In genomic region chr7:99997545-99998137, GRCh38 we compare ENCODE assay signal across 8 cellular contexts. TPM values are rescaled to one million over a fixed set of nuclear protein-coding genes. Genes with fewer than 3 reads are reported as not detected.
DNase-seq lines count a peak whose midpoint lies in the region; ATAC-seq and FAIRE-seq lines count a peak whose summit lies in the region.

No MANE protein-coding gene starts in this region.

- no peak overlapping the region for H3K18ac ChIP-seq in mesendoderm (ENCODE audit: low read length)

- peak overlapping the region; percentile 69 to 95 (median 90) for H3K27ac Mint-ChIP-seq in CD4-positive, alpha-beta memory T cell

- no peaks in the 10 kb centered on the region for H3K79me1 ChIP-seq in mesendoderm (ENCODE audit: low read length)

- H3K23ac ChIP-seq in mesendoderm (ENCODE audit: low read length) = no peak overlapping the region

- H2BK5ac ChIP-seq in mesendoderm (ENCODE audit: low read length) = no peak overlapping the region

- H3K9me3 ChIP-seq in CD4-positive, alpha-beta memory T cell (ENCODE audit: control insufficient read depth in 1 of 2, low read length in 2 of 2) = no peaks in the 10 kb centered on the region

- H3K56ac ChIP-seq in mesendoderm (ENCODE audit: low read length) = peak overlapping the region; percentile 90

- no peaks in the 10 kb centered on the region for H3K9me3 Mint-ChIP-seq in CD4-positive, alpha-beta memory T cell

- no peaks in the 10 kb centered on the region for H3K27me3 Mint-ChIP-seq in CD4-positive, alpha-beta memory T cell

- no peak for FAIRE-seq in urothelium cell line (lab: Jason Lieb, UNC)

- H4K5ac ChIP-seq in mesendoderm (ENCODE audit: low read length) = peak overlapping the region; percentile 92

- no peak overlapping the region for H2BK15ac ChIP-seq in mesendoderm (replicated peaks; ENCODE audit: low read depth)

- H3K4me1 Mint-ChIP-seq in CD4-positive, alpha-beta memory T cell = peaks cover 8 to 15% (median 12%) of the 10 kb centered on the region in 4 donors

- DNase-seq in CD4-positive, alpha-beta memory T cell = peak; percentile 72 to 78 (median 76)
- DNase-seq in activated CD4-positive, alpha-beta T cell treated with anti-CD3 and anti-CD28 coated beads, Interleukin-2, amount 50 U/mL, for 24 hours (ENCODE audit: low read depth in 1 of 2, low spot score in 1 of 2) = peak; percentile 33 to 36
- DNase-seq in dermis blood vessel endothelial cell (peak; percentile 68), mesendoderm (peak; percentile 76), urothelium cell line (ENCODE audit: low spot score) (no peak)
- peak; percentile 76 for DNase-seq in stimulated activated CD8-positive, alpha-beta memory T cell treated with anti-CD3 and anti-CD28 coated beads, Interleukin-4, amount 100 ng/mL, for 48 hours

- H2AK5ac ChIP-seq in mesendoderm (ENCODE audit: low read length) = no peak overlapping the region

- no peaks in the 10 kb centered on the region for H3K36me3 ChIP-seq in CD4-positive, alpha-beta memory T cell (ENCODE audit: insufficient read depth, low read length)
- no peaks in the 10 kb centered on the region for H3K36me3 ChIP-seq in mesendoderm (ENCODE audit: control insufficient read depth, insufficient read depth, low read length)

- peak overlapping the region; percentile 3 for H3K27ac ChIP-seq in CD4-positive, alpha-beta memory T cell (ENCODE audit: low read depth, low read length)
- H3K27ac ChIP-seq in mesendoderm (ENCODE audit: low read depth, low read length) = no peak overlapping the region

- H3K4ac ChIP-seq in mesendoderm (ENCODE audit: low read depth, low read length) = peak overlapping the region; percentile 18

- H3K4me3 Mint-ChIP-seq in CD4-positive, alpha-beta memory T cell = peak overlapping the region; percentile 58 to 80 (median 75)

- no peaks in the 10 kb centered on the region for H3K27me3 ChIP-seq in CD4-positive, alpha-beta memory T cell (ENCODE audit: insufficient read depth, low read length)
- H3K27me3 ChIP-seq in mesendoderm (ENCODE audit: insufficient read depth, low read length, poor library complexity) = no peaks in the 10 kb centered on the region

- peak overlapping the region; percentile 67 for H4K8ac ChIP-seq in mesendoderm (ENCODE audit: low read depth, low read length)

- H2BK120ac ChIP-seq in mesendoderm (ENCODE audit: low read depth, low read length) = no peak overlapping the region

- H3K79me2 ChIP-seq in mesendoderm (ENCODE audit: control insufficient read depth, insufficient read depth, low read length) = no peaks in the 10 kb centered on the region

- intact Hi-C loops in CD4-positive, alpha-beta memory T cell (cut with micrococcal nuclease) = loop anchor here (1.0 kb wide), 3 partner anchors 18 to 84 kb away; partner anchors contain the start of genes ZKSCAN1, ZNF3 and ZSCAN21

- ATAC-seq in HG03139 (IDR thresholded peaks at IDR 0.05; ENCODE audit: unreplicated experiment) (peak; percentile 65), GM19035 (IDR thresholded peaks at IDR 0.05; ENCODE audit: unreplicated experiment) (no peak)

- POLR2A ChIA-PET in CD4-positive, alpha-beta memory T cell (lab: Charles Lee; ENCODE audit: partially characterized antibody) = interaction anchor here (1.0 to 3.7 kb wide), 7 partner anchors 18 to 129 kb away, joined by 3 to 38 read pairs (median 6); partner anchors contain the start of genes MBLAC1, TRIM4, ZKSCAN1 and ZSCAN21

- H3K4me1 ChIP-seq in CD4-positive, alpha-beta memory T cell (ENCODE audit: insufficient read depth, low read length) = peaks cover 18% of the 10 kb centered on the region
- no peaks in the 10 kb centered on the region for H3K4me1 ChIP-seq in mesendoderm (ENCODE audit: control insufficient read depth, low read depth, low read length)

- no peaks in the 10 kb centered on the region for H3K36me3 Mint-ChIP-seq in CD4-positive, alpha-beta memory T cell

- H3K9ac ChIP-seq in mesendoderm (ENCODE audit: low read length) = peak overlapping the region; percentile 74

- CTCF ChIA-PET in CD4-positive, alpha-beta memory T cell (lab: Charles Lee; ENCODE audit: partially characterized antibody) = interaction anchor here (0.7 to 12.8 kb wide), 6 partner anchors 12 to 664 kb away, joined by 3 to 268 read pairs (median 3); partner anchors contain the start of gene TRIM4

- peak overlapping the region in 1 of 2 donors; percentile 43 for H3K4me3 ChIP-seq in CD4-positive, alpha-beta memory T cell (ENCODE audit: low read length in 2 of 2)
- peak overlapping the region; percentile 50 for H3K4me3 ChIP-seq in mesendoderm (ENCODE audit: low read length)

- no CpG with 5 or more reads among the region's 35 CpGs for WGBS in mesendoderm (ENCODE audit: extremely low coverage, insufficient coverage, low lambda C conversion rate)

- H3K4me2 ChIP-seq in mesendoderm (ENCODE audit: low read length) = peak overlapping the region; percentile 9

RNA-seq across cellular contexts. Expression of gene ZKSCAN1, which starts 17.8 kb away (rescaled TPM):
- 100 to 1,000 TPM in 1 of 2 experiments, 10 to 100 TPM in 1; 94.8 to 101 TPM for total RNA-seq in CD4-positive, alpha-beta memory T cell
- 10 to 100 TPM; 25.0 to 47.0 TPM for polyA plus RNA-seq in CD4-positive, alpha-beta memory T cell
- 42.6 and 50.9 TPM in 2 replicates for total RNA-seq in dermis blood vessel endothelial cell
- 5.7 TPM for polyA plus RNA-seq in mesendoderm (2013, experiment 1 of 2)
- polyA plus RNA-seq in mesendoderm (2013, experiment 2 of 2) = 7.5 TPM

RNA-seq across cellular contexts. Expression of gene AZGP1, which starts 21.8 kb away (rescaled TPM):
- total RNA-seq in CD4-positive, alpha-beta memory T cell = not detected
- not detected for polyA plus RNA-seq in CD4-positive, alpha-beta memory T cell
- not detected in 2 replicates for total RNA-seq in dermis blood vessel endothelial cell
- polyA plus RNA-seq in mesendoderm (2013, experiment 1 of 2) = 0.08 TPM
- 0.06 TPM for polyA plus RNA-seq in mesendoderm (2013, experiment 2 of 2)

RNA-seq across cellular contexts. Expression of gene ZSCAN21, which starts 51.9 kb away (rescaled TPM):
- total RNA-seq in CD4-positive, alpha-beta memory T cell = 10 to 100 TPM in 1 of 2 experiments, 1 to 10 TPM in 1; 9.9 to 10.6 TPM
- 1 to 10 TPM; 2.5 to 9.7 TPM for polyA plus RNA-seq in CD4-positive, alpha-beta memory T cell
- 9.9 and 11.2 TPM in 2 replicates for total RNA-seq in dermis blood vessel endothelial cell
- polyA plus RNA-seq in mesendoderm (2013, experiment 1 of 2) = 16.9 TPM
- 16.5 TPM for polyA plus RNA-seq in mesendoderm (2013, experiment 2 of 2)
